Comparison of ENCODE assay signal across 24 cellular contexts in genomic region chr10:119455609-119456434, GRCh38.
DNase-seq lines count a peak whose midpoint lies in the region; ATAC-seq and FAIRE-seq lines count a peak whose summit lies in the region.
"Had no signal": no experiment of that assay in that cellular context is flagged by ENCODE, and none has a peak within 500 bp of the region (broad histone marks: within the 10 kb centered on the region; RNA-seq: fewer than 3 reads in every experiment).

No MANE protein-coding gene starts in this region.

- H3K27me3 ChIP-seq in BLaER1 treated with 17β-estradiol and CSF1 and Interleukin-3, amounts not matched to agents 10 nM and 100 nM: 0 out of 22 replicates have a peak, but pooled peaks cover 0 to 8% (median 0%) of the 10 kb centered on the region in 11 experiments
- no peaks in the 10 kb centered on the region for H3K27me3 ChIP-seq in effector memory CD4-positive, alpha-beta T cell (replicated peaks; ENCODE audit: control insufficient read depth, insufficient read depth, low read length, poor library complexity, severe bottlenecking)
- H3K27me3 ChIP-seq: testis had no signal

- ATAC-seq in HG02798 (IDR thresholded peaks at IDR 0.05; ENCODE audit: poor library complexity, unreplicated experiment): peak; percentile 41
- ATAC-seq: A549, HepG2, sciatic nerve, SK-N-SH treated with all-trans-retinoic acid at 6 μM for 48 hours had no signal

- peak; percentile 44 for FAIRE-seq in GM18507 (lab: Jason Lieb, UNC)
- FAIRE-seq: A549, HepG2 had no signal

- H3K9me3 ChIP-seq in BLaER1 treated with 17β-estradiol and CSF1 and Interleukin-3, amounts not matched to agents 10 nM and 100 nM (replicated peaks in 1 of 11): no peaks in the 10 kb centered on the region
- H3K9me3 ChIP-seq in effector memory CD4-positive, alpha-beta T cell (ENCODE audit: control insufficient read depth, low read length): no peaks in the 10 kb centered on the region
- H3K9me3 ChIP-seq: A549, testis had no signal

- H3K9ac ChIP-seq in BLaER1 treated with 17β-estradiol and CSF1 and Interleukin-3, amounts not matched to agents 10 nM and 100 nM: no peak overlapping the region
- H3K9ac ChIP-seq: parathyroid adenoma had no signal

- H3K4me2 ChIP-seq in BLaER1 treated with 17β-estradiol and CSF1 and Interleukin-3, amounts not matched to agents 10 nM and 100 nM: peak overlapping the region in 10 of 11 experiments; percentile 21 to 63 (median 44); a peak in 17 of 22 replicates
- H3K4me2 ChIP-seq: A549 had no signal

- H3K4me1 ChIP-seq in BLaER1 treated with 17β-estradiol and CSF1 and Interleukin-3, amounts not matched to agents 10 nM and 100 nM: peaks cover 4 to 46% (median 32%) of the 10 kb centered on the region in 10 experiments; a peak in 19 of 20 replicates
- H3K4me1 ChIP-seq in effector memory CD4-positive, alpha-beta T cell (ENCODE audit: control insufficient read depth, insufficient read depth, low read length, poor library complexity, severe bottlenecking): no peaks in the 10 kb centered on the region
- H3K4me1 ChIP-seq: A549, testis had no signal

- no peak overlapping the region for H3K27ac ChIP-seq in BLaER1 treated with 17β-estradiol and CSF1 and Interleukin-3, amounts not matched to agents 10 nM and 100 nM
- H3K27ac ChIP-seq in effector memory CD4-positive, alpha-beta T cell (ENCODE audit: insufficient read depth, low read length, poor library complexity, severe bottlenecking): no peak overlapping the region
- H3K27ac ChIP-seq: A549, C4-2B, parathyroid adenoma, testis had no signal

- DNase-seq in GM18507 (ENCODE audit: extremely low spot score, insufficient read length, low read depth) (no peak), germinal center (ENCODE audit: low spot score) (peak; percentile 33), NAMALWA (ENCODE audit: low spot score) (no peak), HUDEP-2 (lab: John Stamatoyannopoulos, UW; ENCODE audit: unreplicated experiment in 76 of 76) (no peak), NCI-H146 (lab: John Stamatoyannopoulos, UW) (no peak)
- DNase-seq in effector memory CD4-positive, alpha-beta T cell: no peak
- DNase-seq: activated CD4-positive, CD25-positive, alpha-beta regulatory T cell treated with anti-CD3 and anti-CD28 coated beads, Interleukin-2, amount 50 U/mL, for 72 hours; activated naive CD8-positive, alpha-beta T cell treated with anti-CD3 and anti-CD28 coated beads, Interleukin-2, amount 10 ng/mL, durations not matched to agents 7 days and 5 days; endodermal cell; GDM1; kidney glomerular epithelial cell; mesenchymal stem cell; naive B cell; NCI-H1417 treated with DMSO at 0.1 percent for 48 hours; NCI-H524; testis had no signal

- no peaks in the 10 kb centered on the region; a peak in 2 of 22 replicates for H4K20me1 ChIP-seq in BLaER1 treated with 17β-estradiol and CSF1 and Interleukin-3, amounts not matched to agents 10 nM and 100 nM

- H3K4me3 ChIP-seq in BLaER1 treated with 17β-estradiol and CSF1 and Interleukin-3, amounts not matched to agents 10 nM and 100 nM: no peak overlapping the region
- H3K4me3 ChIP-seq in effector memory CD4-positive, alpha-beta T cell (ENCODE audit: insufficient read depth, low read depth, low read length, poor library complexity, severe bottlenecking): no peak overlapping the region
- H3K4me3 ChIP-seq: A549, testis had no signal

- H3K36me3 ChIP-seq in BLaER1 treated with 17β-estradiol and CSF1 and Interleukin-3, amounts not matched to agents 10 nM and 100 nM: no peaks in the 10 kb centered on the region
- peaks cover 10% of the 10 kb centered on the region for H3K36me3 ChIP-seq in effector memory CD4-positive, alpha-beta T cell (ENCODE audit: control insufficient read depth, insufficient read depth, low read length)
